ENCODE assay signal across 8 cellular contexts in the genomic region with DNA sequence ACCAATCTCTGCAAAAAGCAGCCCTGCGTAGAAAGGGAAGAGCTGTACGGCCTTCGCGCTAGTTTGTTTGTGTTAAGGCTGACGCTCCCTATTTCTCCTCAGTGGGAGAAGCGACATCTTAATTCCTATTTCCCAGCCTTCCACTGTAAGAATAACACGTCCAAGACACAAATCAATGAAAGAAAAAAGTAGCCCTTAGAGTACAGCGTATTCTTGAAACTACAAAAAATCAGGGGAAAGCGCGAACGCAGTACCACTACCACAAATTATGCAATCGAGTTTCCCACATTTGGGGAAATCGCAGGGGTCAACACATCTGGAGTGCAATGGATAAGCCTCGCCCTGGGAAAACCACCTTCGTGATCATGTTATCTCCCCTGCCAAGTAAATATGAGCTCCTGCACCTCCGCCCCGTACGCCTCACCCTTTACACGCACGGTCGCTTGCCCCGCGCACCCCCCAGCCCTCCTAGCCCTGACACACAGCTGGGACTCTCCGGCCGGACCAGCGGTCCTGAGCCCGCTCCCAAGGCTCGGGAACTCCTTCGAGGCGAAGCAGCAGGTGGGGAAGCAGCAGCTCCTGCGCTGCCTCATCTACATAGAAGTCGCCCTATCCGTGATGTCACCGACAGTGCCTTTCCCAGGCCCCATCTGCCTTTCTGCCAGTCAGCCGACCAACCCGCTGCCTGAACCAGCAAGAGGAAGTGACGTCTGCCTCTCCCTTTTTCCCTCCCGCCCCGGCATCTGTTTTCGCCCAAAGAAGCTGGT.
DNase-seq lines count a peak whose midpoint lies in the region; ATAC-seq and TF ChIP-seq lines count a peak whose summit lies in the region.

No MANE protein-coding gene starts in this region.

- H3K27me3 Mint-ChIP-seq in mesothelial cell of epicardium (ENCODE audit: low read depth), result peaks cover 6% of the 10 kb centered on the region

- no peaks in the 10 kb centered on the region for H3K9me3 Mint-ChIP-seq in mesothelial cell of epicardium

- no peaks in the 10 kb centered on the region for H3K36me3 Mint-ChIP-seq in mesothelial cell of epicardium

- TF ChIP-seq CTCF in mesothelial cell of epicardium (IDR thresholded peaks at IDR 0.05; ENCODE audit: unreplicated experiment), result no peak

- ATAC-seq in HG02763 (IDR thresholded peaks at IDR 0.05; ENCODE audit: unreplicated experiment) (peak; percentile 61), HG03097 (IDR thresholded peaks at IDR 0.05; ENCODE audit: low FRiP score, unreplicated experiment) (no peak)

- H3K4me3 Mint-ChIP-seq in mesothelial cell of epicardium, result peak overlapping the region; percentile 81

- peak overlapping the region; percentile 99 for H3K27ac Mint-ChIP-seq in mesothelial cell of epicardium

- H3K4me1 Mint-ChIP-seq in mesothelial cell of epicardium, result peaks cover 15% of the 10 kb centered on the region

- peak; percentile 17 for DNase-seq in GF-D8 (lab: John Stamatoyannopoulos, UW)
- peak; percentile 84 to 85 for DNase-seq in NOMO-1 (lab: John Stamatoyannopoulos, UW; ENCODE audit: unreplicated experiment in 2 of 2)
- DNase-seq in activated T-cell treated with anti-CD3 and anti-CD28 coated beads for 24 hours (ENCODE audit: low read depth), result peak; percentile 88
- DNase-seq in epidermal melanocyte (ENCODE audit: insufficient read length, low spot score), result peak; percentile 84
- peak; percentile 58 to 81 for DNase-seq in mesothelial cell of epicardium (ENCODE audit: low spot score in 2 of 2, unreplicated experiment in 2 of 2)
- peak; percentile 75 for DNase-seq in stimulated activated CD8-positive, alpha-beta memory T cell treated with anti-CD3 and anti-CD28 coated beads, Interleukin-15, amount 100 ng/mL, for 1 hour (ENCODE audit: low read depth)

Comparison
In these comparisons a context has a peak if more than half of its experiments do, and no peak if none do; other contexts are left out.
1. DNase-seq: peak in every context shown above with its lines; median percentile 88 in activated T-cell treated with anti-CD3 and anti-CD28 coated beads for 24 hours; 84 in NOMO-1; 84 in epidermal melanocyte; 75 in stimulated activated CD8-positive, alpha-beta memory T cell treated with anti-CD3 and anti-CD28 coated beads, Interleukin-15, amount 100 ng/mL, for 1 hour; 70 in mesothelial cell of epicardium; 17 in GF-D8.